Comparison of ENCODE assay signal across 8 cellular contexts in the genomic region with DNA sequence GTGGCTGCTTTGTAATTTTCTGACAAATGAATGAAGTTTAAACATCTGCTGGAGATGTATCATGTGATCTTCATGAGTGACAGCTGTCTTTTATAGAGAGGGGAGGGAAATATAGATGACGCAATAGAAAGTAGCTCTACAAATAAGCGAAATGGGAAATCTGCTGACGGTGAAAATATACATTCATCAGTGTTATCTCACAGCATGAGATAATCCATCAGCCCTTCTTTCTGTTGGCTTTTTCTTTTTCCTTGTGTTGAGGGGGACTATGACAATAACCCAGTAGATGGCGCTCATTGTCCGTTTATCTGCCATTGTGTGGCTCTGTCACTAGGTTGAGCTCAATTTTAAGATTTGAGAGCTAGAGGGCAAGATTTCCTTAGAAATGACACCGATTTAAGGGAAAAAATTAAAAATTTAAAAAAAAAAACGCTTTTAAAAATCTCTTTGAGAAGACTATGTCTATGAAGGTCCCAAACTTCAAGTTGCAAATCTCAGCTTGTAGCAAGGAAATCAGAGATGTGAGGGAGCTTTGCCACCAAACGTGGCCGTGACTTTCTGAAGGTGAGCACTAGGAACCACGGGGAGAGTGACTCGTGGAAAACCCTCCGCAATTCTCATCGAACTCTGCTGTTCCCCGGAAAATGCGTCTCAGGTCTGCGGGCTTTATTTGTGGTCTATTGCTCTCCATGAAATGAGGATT.
DNase-seq lines count a peak whose midpoint lies in the region; ATAC-seq, FAIRE-seq and TF ChIP-seq lines count a peak whose summit lies in the region.

No MANE protein-coding gene starts in this region.

- POLR2A ChIA-PET in endothelial cell of umbilical vein (lab: Charles Lee): no interaction called here

- CTCF ChIA-PET in endothelial cell of umbilical vein (lab: Charles Lee): interaction anchor here (0.6 to 1.9 kb wide), 48 partner anchors 9 to 1817 kb away, joined by 3 to 132 read pairs (median 4); partner anchors contain the start of genes ATP5F1C, ITIH5, KIN and SFMBT2

- no peak overlapping the region for H3K4me3 Mint-ChIP-seq in activated CD4-positive, alpha-beta T cell treated with anti-CD3 and anti-CD28 coated beads, Interleukin-2, amount 10 ng/mL, durations not matched to agents 24 days and 14 days

- H3K27me3 ChIP-seq in endothelial cell of umbilical vein (ENCODE audit: control insufficient read depth in 2 of 2, insufficient read depth in 2 of 2, low read length in 2 of 2): no peaks in the 10 kb centered on the region
- H3K27me3 ChIP-seq in suprapubic skin: peaks cover 20% of the 10 kb centered on the region

- TF ChIP-seq POLR2A in endothelial cell of umbilical vein (IDR thresholded peaks at IDR 0.05; ENCODE audit: low read depth, low read length): no peak
- TF ChIP-seq POLR2A in suprapubic skin (IDR thresholded peaks at IDR 0.05): no peak

- peak; percentile 88 for DNase-seq in Ammon's horn (ENCODE audit: low spot score)
- DNase-seq in GM18507 (ENCODE audit: extremely low spot score, insufficient read length, low read depth): peak; percentile 39
- peak; percentile 16 for DNase-seq in NCI-H226
- peak; percentile 91 for DNase-seq in activated CD4-positive, alpha-beta T cell treated with anti-CD3 and anti-CD28 coated beads, Interleukin-2, amount 10 ng/mL, durations not matched to agents 24 days and 14 days
- DNase-seq in endothelial cell of umbilical vein (ENCODE audit: low read depth, low spot score): peak; percentile 62
- DNase-seq in myocyte (ENCODE audit: low read depth): peak; percentile 68
- DNase-seq in suprapubic skin (ENCODE audit: low spot score in 2 of 2): peak in 1 of 2 donors; percentile 43

- no peak overlapping the region for H3K27ac ChIP-seq in endothelial cell of umbilical vein (ENCODE audit: insufficient read depth, low read depth, low read length)
- no peak overlapping the region for H3K27ac ChIP-seq in suprapubic skin

- H3K36me3 Mint-ChIP-seq in activated CD4-positive, alpha-beta T cell treated with anti-CD3 and anti-CD28 coated beads, Interleukin-2, amount 10 ng/mL, durations not matched to agents 24 days and 14 days (ENCODE audit: low read depth): no peaks in the 10 kb centered on the region

- WGBS in suprapubic skin: 39% methylated on average over 16 of the region's 16 CpGs

- no peak overlapping the region for H2AFZ ChIP-seq in endothelial cell of umbilical vein (ENCODE audit: low read depth, low read length)

- peaks cover 20% of the 10 kb centered on the region for H3K4me1 Mint-ChIP-seq in activated CD4-positive, alpha-beta T cell treated with anti-CD3 and anti-CD28 coated beads, Interleukin-2, amount 10 ng/mL, durations not matched to agents 24 days and 14 days

- intact Hi-C loops in activated CD4-positive, alpha-beta T cell treated with anti-CD3 and anti-CD28 coated beads, Interleukin-2, amount 10 ng/mL, durations not matched to agents 24 days and 14 days (cut with micrococcal nuclease): loop anchor here (1.0 to 10.0 kb wide), 4 partner anchors 162 to 1777 kb away; partner anchors contain the start of genes GATA3 and TAF3
- intact Hi-C loops in endothelial cell of umbilical vein (cut with micrococcal nuclease): loop anchor here (1.0 to 10.0 kb wide), 5 partner anchors 162 to 1777 kb away; partner anchors contain the start of gene GATA3

- dilution Hi-C loops in endothelial cell of umbilical vein (cut with MboI; ENCODE audit: extremely low pct_ligation_motif_present, low sequenced_read_pairs): no loop called here

- H3K4me1 ChIP-seq in endothelial cell of umbilical vein (ENCODE audit: control insufficient read depth, extremely low read depth, insufficient read depth, low read length) (no peaks in the 10 kb centered on the region), suprapubic skin (no peaks in the 10 kb centered on the region)

- H3K36me3 ChIP-seq in endothelial cell of umbilical vein (ENCODE audit: control insufficient read depth in 2 of 2, extremely low read depth in 1 of 2, insufficient read depth in 2 of 2, low read length in 2 of 2): no peaks in the 10 kb centered on the region
- H3K36me3 ChIP-seq in suprapubic skin: no peaks in the 10 kb centered on the region

- no peaks in the 10 kb centered on the region for H4K20me1 ChIP-seq in endothelial cell of umbilical vein (replicated peaks; ENCODE audit: control insufficient read depth, extremely low read depth, insufficient read depth, low read length)

- TF ChIP-seq CTCF in endothelial cell of umbilical vein (IDR thresholded peaks at IDR 0.05; ENCODE audit: extremely low read depth in 1 of 2, insufficient read depth in 1 of 2, low read depth in 1 of 2, low read length in 2 of 2) (peak; percentile 54 to 59), suprapubic skin (IDR thresholded peaks at IDR 0.05) (peak; percentile 56 to 82)

- BruUV-seq in endothelial cell of umbilical vein (replicated peaks; lab: Mats Ljungman, UMichigan): no TSS peak

- no peak for TF ChIP-seq EP300 in suprapubic skin (IDR thresholded peaks at IDR 0.05)

- H3K9ac ChIP-seq in endothelial cell of umbilical vein (replicated peaks; ENCODE audit: extremely low read depth, insufficient read depth, low read length): no peak overlapping the region

- H3K4me3 ChIP-seq in endothelial cell of umbilical vein (replicated peaks in 1 of 3; ENCODE audit: insufficient read depth in 1 of 3, low read depth in 1 of 3, low read length in 3 of 3): no peak overlapping the region
- no peak overlapping the region for H3K4me3 ChIP-seq in suprapubic skin

- H3K9me3 Mint-ChIP-seq in activated CD4-positive, alpha-beta T cell treated with anti-CD3 and anti-CD28 coated beads, Interleukin-2, amount 10 ng/mL, durations not matched to agents 24 days and 14 days: no peaks in the 10 kb centered on the region

- no peak overlapping the region for H3K4me2 ChIP-seq in endothelial cell of umbilical vein (ENCODE audit: insufficient read depth, low read length)

- H3K27me3 Mint-ChIP-seq in activated CD4-positive, alpha-beta T cell treated with anti-CD3 and anti-CD28 coated beads, Interleukin-2, amount 10 ng/mL, durations not matched to agents 24 days and 14 days: peaks cover 18% of the 10 kb centered on the region

- FAIRE-seq in GM18507 (lab: Jason Lieb, UNC) (peak; percentile 93), endothelial cell of umbilical vein (lab: Jason Lieb, UNC) (peak; percentile 76)

- no peak overlapping the region for H3K27ac Mint-ChIP-seq in activated CD4-positive, alpha-beta T cell treated with anti-CD3 and anti-CD28 coated beads, Interleukin-2, amount 10 ng/mL, durations not matched to agents 24 days and 14 days

- no peaks in the 10 kb centered on the region for H3K9me1 ChIP-seq in endothelial cell of umbilical vein (replicated peaks; ENCODE audit: control insufficient read depth, extremely low read depth, insufficient read depth, low read length)

- ATAC-seq in HG03025 (IDR thresholded peaks at IDR 0.05; ENCODE audit: low FRiP score, unreplicated experiment): peak; percentile 69

- H3K9me3 ChIP-seq in endothelial cell of umbilical vein (replicated peaks; ENCODE audit: control insufficient read depth, insufficient read depth, low read length) (no peaks in the 10 kb centered on the region), suprapubic skin (no peaks in the 10 kb centered on the region)

- H3K79me2 ChIP-seq in endothelial cell of umbilical vein (ENCODE audit: control insufficient read depth, insufficient read depth, low read length): no peaks in the 10 kb centered on the region

TF ChIP-seq in endothelial cell of umbilical vein, 7 proteins besides CTCF, POLR2A, EP300 and RAD21:
- TF ChIP-seq JUN (IDR thresholded peaks at IDR 0.05; ENCODE audit: borderline replicate concordance, insufficient read depth, insufficient read length, low read depth) (no peak), POLR2AphosphoS5 (IDR thresholded peaks at IDR 0.05; ENCODE audit: insufficient read depth, low read depth, low read length) (no peak), FOS (IDR thresholded peaks at IDR 0.05; ENCODE audit: borderline replicate concordance, insufficient read depth, low read length) (no peak), GATA2 (IDR thresholded peaks at IDR 0.05; ENCODE audit: insufficient read depth, insufficient read length, low read depth, low read length) (no peak), MYC (IDR thresholded peaks at IDR 0.05; ENCODE audit: low read depth, low read length) (no peak), EZH2 (IDR thresholded peaks at IDR 0.05; ENCODE audit: borderline replicate concordance, low read depth, low read length, severe bottlenecking) (no peak), MAX (IDR thresholded peaks at IDR 0.05; ENCODE audit: insufficient read depth, insufficient read length) (no peak)
